In genomic region chr4:142440093-142440492, GRCh38 we compare ENCODE assay signal across 1 cellular context.
TF ChIP-seq lines count a peak whose summit lies in the region.

No MANE protein-coding gene starts in this region.

TF ChIP-seq in GM23338, 12 proteins besides CTCF, POLR2A, EP300 and RAD21 (continued from another document):
- TF ChIP-seq ZNF462 (CRISPR knock-in tag; IDR thresholded peaks at IDR 0.05), result no peak
TF ChIP-seq in GM23338: peak in this region for 0.
